ENCODE assay signal across 8 cellular contexts in the genomic region with DNA sequence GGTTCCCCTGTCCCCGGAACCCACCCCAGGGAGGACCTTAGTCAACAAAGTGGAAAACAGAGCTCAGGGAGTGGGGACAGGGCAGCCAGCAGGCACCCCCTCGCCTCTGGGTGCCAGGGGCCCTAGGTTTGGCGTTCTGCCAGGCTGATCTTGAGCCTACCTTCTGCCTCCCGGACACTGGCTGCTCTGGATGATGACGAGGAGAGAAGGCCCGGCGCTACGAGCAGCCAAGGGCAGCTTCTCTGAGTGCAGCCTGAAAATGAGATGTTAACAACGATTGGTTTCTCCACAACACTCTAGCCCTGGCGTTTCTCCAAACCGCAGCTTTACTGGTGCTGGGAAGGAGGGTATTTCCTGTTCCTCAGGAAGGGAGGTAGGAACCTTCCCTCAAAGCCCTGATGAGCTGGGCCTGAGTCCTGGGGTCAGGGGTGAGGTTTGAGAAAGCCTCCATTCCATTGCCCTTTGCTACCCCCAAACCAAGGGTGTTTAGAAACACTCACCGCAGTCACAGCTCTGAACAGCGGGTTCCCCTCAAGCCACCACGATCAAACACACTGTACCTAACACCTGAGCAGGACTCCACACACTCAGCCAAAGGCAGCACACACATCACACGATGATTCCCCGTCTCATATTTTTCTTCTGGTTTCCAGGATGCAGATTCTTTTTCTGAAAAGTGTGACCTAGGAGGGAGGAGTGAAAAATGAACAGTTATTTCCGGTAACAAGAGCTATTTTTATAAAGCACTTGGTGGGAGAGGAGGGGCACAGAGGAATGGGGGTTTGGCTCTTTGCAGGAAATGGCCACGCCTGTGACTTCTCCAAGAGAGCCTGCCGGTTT. TPM values are rescaled to one million over a fixed set of nuclear protein-coding genes. Genes with fewer than 3 reads are reported as not detected.
DNase-seq lines count a peak whose midpoint lies in the region; ATAC-seq and TF ChIP-seq lines count a peak whose summit lies in the region.

A gene (minus strand): TSS at position 709 of the 840 bp plus-strand sequence. CDS start 1,054 bp downstream, outside the sequence.

- ATAC-seq in GM19395 (IDR thresholded peaks at IDR 0.05; ENCODE audit: unreplicated experiment) (peak; percentile 55), GM18861 (IDR thresholded peaks at IDR 0.05; ENCODE audit: unreplicated experiment) (no peak)

- H3K4me1 Mint-ChIP-seq in MCF 10A (ENCODE audit: insufficient read depth, unreplicated experiment) = peaks cover 24% of the 10 kb centered on the region

- POLR2A ChIA-PET in MCF 10A (lab: Yijun Ruan, JAX) = interaction anchor here (0.5 to 2.4 kb wide), 26 partner anchors 8 to 730 kb away, joined by 3 to 17 read pairs (median 4); a partner anchor contains a TSS

- DNase-seq in AG20443 (ENCODE audit: low spot score) (peak; percentile 90), NCI-H1048 (lab: John Stamatoyannopoulos, UW) (peak; percentile 76), T-helper 9 cell (peak; percentile 54), MCF 10A (ENCODE audit: unreplicated experiment) (peak; percentile 100), kidney glomerular epithelial cell (lab: John Stamatoyannopoulos, UW) (peak; percentile 76)
- peak; percentile 66 to 74 for DNase-seq in stimulated activated CD4-positive, alpha-beta T cell treated with anti-CD3 and anti-CD28 coated beads, Interleukin-2, amount 100 ng/mL, for 24 hours

- peak within 1 kb of the TSS; percentile 77 for H3K4me3 Mint-ChIP-seq in MCF 10A (ENCODE audit: unreplicated experiment)

- intact Hi-C loops in MCF 10A (cut with micrococcal nuclease) = loop anchor here (1.0 to 2.0 kb wide), 2 partner anchors 31 to 43 kb away; a partner anchor contains a TSS

- no peaks in the 10 kb centered on the region for H3K27me3 Mint-ChIP-seq in MCF 10A (ENCODE audit: insufficient read depth, unreplicated experiment)

- peak within 1 kb of the TSS; percentile 92 for H3K27ac Mint-ChIP-seq in MCF 10A (ENCODE audit: low read depth, unreplicated experiment)

- BruUV-seq in MCF 10A (replicated peaks; lab: Mats Ljungman, UMichigan) = TSS peak; percentile 69

- CTCF ChIA-PET in MCF 10A (lab: Yijun Ruan, JAX) = interaction anchor here (0.8 to 3.3 kb wide), 14 partner anchors 10 to 152 kb away, joined by 3 to 27 read pairs (median 5); a partner anchor contains a TSS

- no peaks in the 10 kb centered on the region for H3K9me3 Mint-ChIP-seq in MCF 10A (ENCODE audit: unreplicated experiment)

- peak; percentile 1 for TF ChIP-seq CTCF in MCF 10A (IDR thresholded peaks at IDR 0.05; ENCODE audit: unreplicated experiment)

- H3K36me3 Mint-ChIP-seq in MCF 10A (ENCODE audit: insufficient read depth, unreplicated experiment) = peaks cover 16% of the 10 kb centered on the region

RNA-seq across cellular contexts. Expression of the gene that starts here (rescaled TPM):
- total RNA-seq in MCF 10A (2022) = 33.1 and 35.1 TPM in 2 replicates
